14 cellular contexts compared by ENCODE assay signal in genomic region chr13:23928985-23929384, GRCh38. TPM values are rescaled to one million over a fixed set of nuclear protein-coding genes. Genes with fewer than 3 reads are reported as not detected.
DNase-seq lines count a peak whose midpoint lies in the region; TF ChIP-seq lines count a peak whose summit lies in the region.
"Had no signal": no experiment of that assay in that cellular context is flagged by ENCODE, and none has a peak within 500 bp of the region (broad histone marks: within the 10 kb centered on the region; RNA-seq: fewer than 3 reads in every experiment).

No MANE protein-coding gene starts in this region.

- no peaks in the 10 kb centered on the region for H3K36me3 ChIP-seq in tibial artery
- H3K36me3 ChIP-seq: BLaER1 treated with 17β-estradiol and CSF1 and Interleukin-3, amounts not matched to agents 10 nM and 100 nM; upper lobe of left lung had no signal

- intact Hi-C loops in tibial artery (cut with DNase I; ENCODE audit: low total_unique reads) (no loop called here), dorsolateral prefrontal cortex (cut with DNase I) (no loop called here)

- in situ Hi-C loops in ACHN (cut with HindIII; ENCODE audit: low pct_ligation_motif_present, low pct_unique_long_range_greater_than_20kb, low sequenced_read_pairs), result no loop called here

- peak; percentile 49 for DNase-seq in ACHN
- DNase-seq in HFF-Myc (ENCODE audit: extremely low read depth, low read depth), result peak; percentile 49
- peak; percentile 90 for DNase-seq in amniotic epithelial cell (ENCODE audit: low read depth)
- peak; percentile 71 for DNase-seq in glomerular visceral epithelial cell (ENCODE audit: extremely low spot score)
- no peak for DNase-seq in tibial artery
- DNase-seq in NCI-H146 treated with DMSO at 0.1 percent for 48 hours (lab: John Stamatoyannopoulos, UW; ENCODE audit: unreplicated experiment), result no peak
- DNase-seq in stimulated activated CD4-positive, alpha-beta T cell treated with anti-CD3 and anti-CD28 coated beads, Interleukin-4, amount 100 ng/mL, for 1 hour, result no peak
- no peak for DNase-seq in dorsolateral prefrontal cortex
- DNase-seq: activated CD8-positive, alpha-beta T cell treated with anti-CD3 and anti-CD28 coated beads, Interleukin-2, amount 10 ng/mL, durations not matched to agents 7 days and 5 days; activated naive CD8-positive, alpha-beta T cell treated with anti-CD3 and anti-CD28 coated beads, Interleukin-2, amount 10 ng/mL, durations not matched to agents 7 days and 5 days; NCI-H187 treated with DMSO at 0.1 percent for 48 hours; OCI-M1; upper lobe of left lung had no signal

- H3K27ac ChIP-seq in tibial artery (no peak overlapping the region), dorsolateral prefrontal cortex (no peak overlapping the region)
- H3K27ac ChIP-seq: BLaER1 treated with 17β-estradiol and CSF1 and Interleukin-3, amounts not matched to agents 10 nM and 100 nM; upper lobe of left lung had no signal

- H3K4me3 ChIP-seq in HFF-Myc (replicated peaks; ENCODE audit: low read depth, low read length), result no peak overlapping the region
- H3K4me3 ChIP-seq in tibial artery, result no peak overlapping the region
- no peak overlapping the region for H3K4me3 ChIP-seq in dorsolateral prefrontal cortex
- H3K4me3 ChIP-seq: BLaER1 treated with 17β-estradiol and CSF1 and Interleukin-3, amounts not matched to agents 10 nM and 100 nM; upper lobe of left lung had no signal

- no peaks in the 10 kb centered on the region for H3K4me1 ChIP-seq in tibial artery
- H3K4me1 ChIP-seq: BLaER1 treated with 17β-estradiol and CSF1 and Interleukin-3, amounts not matched to agents 10 nM and 100 nM; upper lobe of left lung had no signal

- H3K27me3 ChIP-seq in tibial artery (peaks cover 0 to 3% of the 10 kb centered on the region in 2 donors), dorsolateral prefrontal cortex (no peaks in the 10 kb centered on the region)
- H3K27me3 ChIP-seq: BLaER1 treated with 17β-estradiol and CSF1 and Interleukin-3, amounts not matched to agents 10 nM and 100 nM; upper lobe of left lung had no signal

- no peak for TF ChIP-seq CTCF in HFF-Myc (IDR thresholded peaks at IDR 0.05; ENCODE audit: low read depth, low read length, missing control alignments)
- TF ChIP-seq CTCF in tibial artery (IDR thresholded peaks at IDR 0.05), result no peak
- no peak for TF ChIP-seq CTCF in dorsolateral prefrontal cortex (IDR thresholded peaks at IDR 0.05 in 54 of 56, conservative IDR thresholded peaks at IDR 0.05 in 2 of 56; ENCODE audit: low read depth in 1 of 56, partially characterized antibody in 56 of 56)

- H3K9me3 ChIP-seq in tibial artery, result no peaks in the 10 kb centered on the region
- H3K9me3 ChIP-seq: BLaER1 treated with 17β-estradiol and CSF1 and Interleukin-3, amounts not matched to agents 10 nM and 100 nM; upper lobe of left lung had no signal

RNA-seq across cellular contexts. Expression of gene C1QTNF9B, which starts 31.7 kb away (rescaled TPM):
- 1 to 10 TPM in 20 of 120 experiments, under 1 TPM in 38, not detected in 62; 0.20 to 3.1 (median 0.80) TPM for total RNA-seq in dorsolateral prefrontal cortex
- total RNA-seq: activated CD8-positive, alpha-beta T cell treated with anti-CD3 and anti-CD28 coated beads, Interleukin-2, amount 10 ng/mL, durations not matched to agents 7 days and 5 days; activated naive CD8-positive, alpha-beta T cell treated with anti-CD3 and anti-CD28 coated beads, Interleukin-2, amount 10 ng/mL, durations not matched to agents 7 days and 5 days; upper lobe of left lung had no signal

RNA-seq across cellular contexts. Expression of gene MIPEP, which starts 39.8 kb away (rescaled TPM):
- 10 to 100 TPM in 111 of 120 experiments, 1 to 10 TPM in 9; 8.6 to 21.4 (median 12.6) TPM for total RNA-seq in dorsolateral prefrontal cortex

Comparison
In these comparisons a context has a peak if more than half of its experiments do, and no peak if none do; other contexts are left out.
1. DNase-seq: peak in ACHN (single experiment), HFF-Myc (single experiment), amniotic epithelial cell (single experiment) and glomerular visceral epithelial cell (single experiment); none in tibial artery (0 of 2), NCI-H146 treated with DMSO at 0.1 percent for 48 hours (single experiment), stimulated activated CD4-positive, alpha-beta T cell treated with anti-CD3 and anti-CD28 coated beads, Interleukin-4, amount 100 ng/mL, for 1 hour (single experiment) and dorsolateral prefrontal cortex (0 of 10).